Comparison of ENCODE assay signal across 1 cellular context in genomic region chr14:35292051-35292769, GRCh38.
TF ChIP-seq lines count a peak whose summit lies in the region.

Gene PSMA6 (plus strand): TSS chr14:35292382. CDS start chr14:35292477, 95 bp downstream.

TF ChIP-seq in GM12878, 131 proteins besides CTCF, POLR2A, EP300 and RAD21 (continued from another document and continues in another):
- TF ChIP-seq ZBTB40 (IDR thresholded peaks at IDR 0.05; ENCODE audit: borderline replicate concordance) (peak; percentile 98), PAX8 (IDR thresholded peaks at IDR 0.05) (no peak), ASH2L (IDR thresholded peaks at IDR 0.05; ENCODE audit: borderline replicate concordance, low read depth) (no peak), IKZF2 (IDR thresholded peaks at IDR 0.05) (no peak), STAT3 (IDR thresholded peaks at IDR 0.05; ENCODE audit: low read depth, low read length) (no peak), FOXM1 (IDR thresholded peaks at IDR 0.05; ENCODE audit: low read depth, low read length) (no peak; the same call in 1 of the 2 replicates), PML (IDR thresholded peaks at IDR 0.05; ENCODE audit: low read length) (peak; percentile 72), SREBF2 (IDR thresholded peaks at IDR 0.05; ENCODE audit: low read length) (peak; percentile 72; the same call in 1 of the 2 replicates), ZBED1 (IDR thresholded peaks at IDR 0.05; ENCODE audit: borderline replicate concordance) (0 out of 2 replicates have a peak, but pooled peaks have one; percentile 18), NBN (IDR thresholded peaks at IDR 0.05) (peak; percentile 46), SREBF1 (IDR thresholded peaks at IDR 0.05; ENCODE audit: low read length) (peak; percentile 62; the same call in 1 of the 2 replicates), MTA3 (IDR thresholded peaks at IDR 0.05; ENCODE audit: borderline replicate concordance, low read length) (no peak), ATF7 (IDR thresholded peaks at IDR 0.05; ENCODE audit: low read depth) (no peak; the same call in 1 of the 2 replicates), MYC (IDR thresholded peaks at IDR 0.05; ENCODE audit: insufficient read depth, insufficient read length, insufficient replicate concordance, low read length, severe bottlenecking) (no peak), RCOR1 (conservative IDR thresholded peaks at IDR 0.05; ENCODE audit: low read depth, low read length) (no peak), BHLHE40 (IDR thresholded peaks at IDR 0.05; ENCODE audit: borderline replicate concordance in 1 of 2, low read depth in 2 of 2, low read length in 1 of 2) (no peak), CREB1 (IDR thresholded peaks at IDR 0.05; ENCODE audit: low read depth) (peak; percentile 55), BACH1 (IDR thresholded peaks at IDR 0.05; ENCODE audit: borderline replicate concordance) (peak; percentile 75; the same call in 1 of the 2 replicates), FOXK2 (IDR thresholded peaks at IDR 0.05) (peak; percentile 53; the same call in 1 of the 2 replicates), IKZF1 (conservative IDR thresholded peaks at IDR 0.05) (peak; percentile 75), LARP7 (IDR thresholded peaks at IDR 0.05) (peak; percentile 82; the same call in 1 of the 2 replicates), NR2F1 (conservative IDR thresholded peaks at IDR 0.05) (no peak), PAX5 (IDR thresholded peaks at IDR 0.05; ENCODE audit: borderline replicate concordance, low read depth, low read length) (0 out of 2 replicates have a peak, but pooled peaks have one; percentile 8), ATF3 (IDR thresholded peaks at IDR 0.05; ENCODE audit: borderline replicate concordance, extremely low read depth, low read depth, low read length) (no peak), HDAC6 (IDR thresholded peaks at IDR 0.05; ENCODE audit: unreplicated experiment) (no peak), MEF2B (IDR thresholded peaks at IDR 0.05; ENCODE audit: partially characterized antibody, poor library complexity, severe bottlenecking) (peak; percentile 75), POU2F2 (IDR thresholded peaks at IDR 0.05; ENCODE audit: borderline replicate concordance, low read depth, low read length) (peak; percentile 92), SUZ12 (IDR thresholded peaks at IDR 0.05; ENCODE audit: unreplicated experiment) (no peak), CBX5 (IDR thresholded peaks at IDR 0.05; ENCODE audit: low read depth) (no peak), CHD2 (IDR thresholded peaks at IDR 0.05; ENCODE audit: borderline replicate concordance, low read depth, low read length) (peak; percentile 77), ZNF274 (IDR thresholded peaks at IDR 0.05; ENCODE audit: insufficient read depth, insufficient read length) (no peak), FOS (IDR thresholded peaks at IDR 0.05; ENCODE audit: borderline replicate concordance, extremely low read depth, insufficient read length) (no peak), SP1 (IDR thresholded peaks at IDR 0.05; ENCODE audit: low read depth, low read length) (no peak), ZNF207 (IDR thresholded peaks at IDR 0.05; ENCODE audit: borderline replicate concordance) (no peak; the same call in 1 of the 2 replicates), SRF (IDR thresholded peaks at IDR 0.05; ENCODE audit: low read depth in 2 of 2, low read length in 2 of 2) (0 out of 4 replicates have a peak, but pooled peaks of 1 of the 2 experiments have one; percentile 57)
- TF ChIP-seq, protein P1, sequence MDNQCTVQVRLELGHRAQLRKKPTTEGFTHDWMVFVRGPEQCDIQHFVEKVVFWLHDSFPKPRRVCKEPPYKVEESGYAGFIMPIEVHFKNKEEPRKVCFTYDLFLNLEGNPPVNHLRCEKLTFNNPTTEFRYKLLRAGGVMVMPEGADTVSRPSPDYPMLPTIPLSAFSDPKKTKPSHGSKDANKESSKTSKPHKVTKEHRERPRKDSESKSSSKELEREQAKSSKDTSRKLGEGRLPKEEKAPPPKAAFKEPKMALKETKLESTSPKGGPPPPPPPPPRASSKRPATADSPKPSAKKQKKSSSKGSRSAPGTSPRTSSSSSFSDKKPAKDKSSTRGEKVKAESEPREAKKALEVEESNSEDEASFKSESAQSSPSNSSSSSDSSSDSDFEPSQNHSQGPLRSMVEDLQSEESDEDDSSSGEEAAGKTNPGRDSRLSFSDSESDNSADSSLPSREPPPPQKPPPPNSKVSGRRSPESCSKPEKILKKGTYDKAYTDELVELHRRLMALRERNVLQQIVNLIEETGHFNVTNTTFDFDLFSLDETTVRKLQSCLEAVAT (IDR thresholded peaks at IDR 0.05) = peak; percentile 62; the same call in 1 of the 2 replicates
- TF ChIP-seq, protein P2, sequence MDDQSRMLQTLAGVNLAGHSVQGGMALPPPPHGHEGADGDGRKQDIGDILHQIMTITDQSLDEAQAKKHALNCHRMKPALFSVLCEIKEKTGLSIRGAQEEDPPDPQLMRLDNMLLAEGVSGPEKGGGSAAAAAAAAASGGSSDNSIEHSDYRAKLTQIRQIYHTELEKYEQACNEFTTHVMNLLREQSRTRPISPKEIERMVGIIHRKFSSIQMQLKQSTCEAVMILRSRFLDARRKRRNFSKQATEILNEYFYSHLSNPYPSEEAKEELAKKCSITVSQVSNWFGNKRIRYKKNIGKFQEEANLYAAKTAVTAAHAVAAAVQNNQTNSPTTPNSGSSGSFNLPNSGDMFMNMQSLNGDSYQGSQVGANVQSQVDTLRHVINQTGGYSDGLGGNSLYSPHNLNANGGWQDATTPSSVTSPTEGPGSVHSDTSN (IDR thresholded peaks at IDR 0.05; ENCODE audit: insufficient replicate concordance, low read depth, low read length) = no peak
- TF ChIP-seq, protein P3, sequence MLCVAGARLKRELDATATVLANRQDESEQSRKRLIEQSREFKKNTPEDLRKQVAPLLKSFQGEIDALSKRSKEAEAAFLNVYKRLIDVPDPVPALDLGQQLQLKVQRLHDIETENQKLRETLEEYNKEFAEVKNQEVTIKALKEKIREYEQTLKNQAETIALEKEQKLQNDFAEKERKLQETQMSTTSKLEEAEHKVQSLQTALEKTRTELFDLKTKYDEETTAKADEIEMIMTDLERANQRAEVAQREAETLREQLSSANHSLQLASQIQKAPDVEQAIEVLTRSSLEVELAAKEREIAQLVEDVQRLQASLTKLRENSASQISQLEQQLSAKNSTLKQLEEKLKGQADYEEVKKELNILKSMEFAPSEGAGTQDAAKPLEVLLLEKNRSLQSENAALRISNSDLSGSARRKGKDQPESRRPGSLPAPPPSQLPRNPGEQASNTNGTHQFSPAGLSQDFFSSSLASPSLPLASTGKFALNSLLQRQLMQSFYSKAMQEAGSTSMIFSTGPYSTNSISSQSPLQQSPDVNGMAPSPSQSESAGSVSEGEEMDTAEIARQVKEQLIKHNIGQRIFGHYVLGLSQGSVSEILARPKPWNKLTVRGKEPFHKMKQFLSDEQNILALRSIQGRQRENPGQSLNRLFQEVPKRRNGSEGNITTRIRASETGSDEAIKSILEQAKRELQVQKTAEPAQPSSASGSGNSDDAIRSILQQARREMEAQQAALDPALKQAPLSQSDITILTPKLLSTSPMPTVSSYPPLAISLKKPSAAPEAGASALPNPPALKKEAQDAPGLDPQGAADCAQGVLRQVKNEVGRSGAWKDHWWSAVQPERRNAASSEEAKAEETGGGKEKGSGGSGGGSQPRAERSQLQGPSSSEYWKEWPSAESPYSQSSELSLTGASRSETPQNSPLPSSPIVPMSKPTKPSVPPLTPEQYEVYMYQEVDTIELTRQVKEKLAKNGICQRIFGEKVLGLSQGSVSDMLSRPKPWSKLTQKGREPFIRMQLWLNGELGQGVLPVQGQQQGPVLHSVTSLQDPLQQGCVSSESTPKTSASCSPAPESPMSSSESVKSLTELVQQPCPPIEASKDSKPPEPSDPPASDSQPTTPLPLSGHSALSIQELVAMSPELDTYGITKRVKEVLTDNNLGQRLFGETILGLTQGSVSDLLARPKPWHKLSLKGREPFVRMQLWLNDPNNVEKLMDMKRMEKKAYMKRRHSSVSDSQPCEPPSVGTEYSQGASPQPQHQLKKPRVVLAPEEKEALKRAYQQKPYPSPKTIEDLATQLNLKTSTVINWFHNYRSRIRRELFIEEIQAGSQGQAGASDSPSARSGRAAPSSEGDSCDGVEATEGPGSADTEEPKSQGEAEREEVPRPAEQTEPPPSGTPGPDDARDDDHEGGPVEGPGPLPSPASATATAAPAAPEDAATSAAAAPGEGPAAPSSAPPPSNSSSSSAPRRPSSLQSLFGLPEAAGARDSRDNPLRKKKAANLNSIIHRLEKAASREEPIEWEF (IDR thresholded peaks at IDR 0.05; ENCODE audit: insufficient replicate concordance, low read depth, low read length) = no peak
- TF ChIP-seq, protein P4, sequence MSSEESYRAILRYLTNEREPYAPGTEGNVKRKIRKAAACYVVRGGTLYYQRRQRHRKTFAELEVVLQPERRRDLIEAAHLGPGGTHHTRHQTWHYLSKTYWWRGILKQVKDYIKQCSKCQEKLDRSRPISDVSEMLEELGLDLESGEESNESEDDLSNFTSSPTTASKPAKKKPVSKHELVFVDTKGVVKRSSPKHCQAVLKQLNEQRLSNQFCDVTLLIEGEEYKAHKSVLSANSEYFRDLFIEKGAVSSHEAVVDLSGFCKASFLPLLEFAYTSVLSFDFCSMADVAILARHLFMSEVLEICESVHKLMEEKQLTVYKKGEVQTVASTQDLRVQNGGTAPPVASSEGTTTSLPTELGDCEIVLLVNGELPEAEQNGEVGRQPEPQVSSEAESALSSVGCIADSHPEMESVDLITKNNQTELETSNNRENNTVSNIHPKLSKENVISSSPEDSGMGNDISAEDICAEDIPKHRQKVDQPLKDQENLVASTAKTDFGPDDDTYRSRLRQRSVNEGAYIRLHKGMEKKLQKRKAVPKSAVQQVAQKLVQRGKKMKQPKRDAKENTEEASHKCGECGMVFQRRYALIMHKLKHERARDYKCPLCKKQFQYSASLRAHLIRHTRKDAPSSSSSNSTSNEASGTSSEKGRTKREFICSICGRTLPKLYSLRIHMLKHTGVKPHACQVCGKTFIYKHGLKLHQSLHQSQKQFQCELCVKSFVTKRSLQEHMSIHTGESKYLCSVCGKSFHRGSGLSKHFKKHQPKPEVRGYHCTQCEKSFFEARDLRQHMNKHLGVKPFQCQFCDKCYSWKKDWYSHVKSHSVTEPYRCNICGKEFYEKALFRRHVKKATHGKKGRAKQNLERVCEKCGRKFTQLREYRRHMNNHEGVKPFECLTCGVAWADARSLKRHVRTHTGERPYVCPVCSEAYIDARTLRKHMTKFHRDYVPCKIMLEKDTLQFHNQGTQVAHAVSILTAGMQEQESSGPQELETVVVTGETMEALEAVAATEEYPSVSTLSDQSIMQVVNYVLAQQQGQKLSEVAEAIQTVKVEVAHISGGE (CRISPR knock-in tag; IDR thresholded peaks at IDR 0.05) = 0 out of 2 replicates have a peak, but pooled peaks have one; percentile 15
- TF ChIP-seq, protein P5, sequence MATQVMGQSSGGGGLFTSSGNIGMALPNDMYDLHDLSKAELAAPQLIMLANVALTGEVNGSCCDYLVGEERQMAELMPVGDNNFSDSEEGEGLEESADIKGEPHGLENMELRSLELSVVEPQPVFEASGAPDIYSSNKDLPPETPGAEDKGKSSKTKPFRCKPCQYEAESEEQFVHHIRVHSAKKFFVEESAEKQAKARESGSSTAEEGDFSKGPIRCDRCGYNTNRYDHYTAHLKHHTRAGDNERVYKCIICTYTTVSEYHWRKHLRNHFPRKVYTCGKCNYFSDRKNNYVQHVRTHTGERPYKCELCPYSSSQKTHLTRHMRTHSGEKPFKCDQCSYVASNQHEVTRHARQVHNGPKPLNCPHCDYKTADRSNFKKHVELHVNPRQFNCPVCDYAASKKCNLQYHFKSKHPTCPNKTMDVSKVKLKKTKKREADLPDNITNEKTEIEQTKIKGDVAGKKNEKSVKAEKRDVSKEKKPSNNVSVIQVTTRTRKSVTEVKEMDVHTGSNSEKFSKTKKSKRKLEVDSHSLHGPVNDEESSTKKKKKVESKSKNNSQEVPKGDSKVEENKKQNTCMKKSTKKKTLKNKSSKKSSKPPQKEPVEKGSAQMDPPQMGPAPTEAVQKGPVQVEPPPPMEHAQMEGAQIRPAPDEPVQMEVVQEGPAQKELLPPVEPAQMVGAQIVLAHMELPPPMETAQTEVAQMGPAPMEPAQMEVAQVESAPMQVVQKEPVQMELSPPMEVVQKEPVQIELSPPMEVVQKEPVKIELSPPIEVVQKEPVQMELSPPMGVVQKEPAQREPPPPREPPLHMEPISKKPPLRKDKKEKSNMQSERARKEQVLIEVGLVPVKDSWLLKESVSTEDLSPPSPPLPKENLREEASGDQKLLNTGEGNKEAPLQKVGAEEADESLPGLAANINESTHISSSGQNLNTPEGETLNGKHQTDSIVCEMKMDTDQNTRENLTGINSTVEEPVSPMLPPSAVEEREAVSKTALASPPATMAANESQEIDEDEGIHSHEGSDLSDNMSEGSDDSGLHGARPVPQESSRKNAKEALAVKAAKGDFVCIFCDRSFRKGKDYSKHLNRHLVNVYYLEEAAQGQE (IDR thresholded peaks at IDR 0.05; ENCODE audit: low read depth, low read length) = no peak
